In genomic region chr2:69062307-69062706, GRCh38 we compare ENCODE assay signal across 1 cellular context.
A peak's percentile ranks its signal among the peaks of the same experiment; 100 is the strongest.
TF ChIP-seq lines count a peak whose summit lies in the region.

No MANE protein-coding gene starts in this region.

TF ChIP-seq in HepG2, 621 proteins besides CTCF, POLR2A, EP300 and RAD21 (continued from another document and continues in another):
- TF ChIP-seq ZNF253 (CRISPR knock-in tag; IDR thresholded peaks at IDR 0.05; ENCODE audit: borderline replicate concordance) (no peak), REL (CRISPR knock-in tag; conservative IDR thresholded peaks at IDR 0.05) (no peak), ZFP37 (CRISPR knock-in tag; IDR thresholded peaks at IDR 0.05; ENCODE audit: borderline replicate concordance) (no peak), ATF4 (CRISPR knock-in tag; IDR thresholded peaks at IDR 0.05) (no peak), PITX1 (CRISPR knock-in tag; IDR thresholded peaks at IDR 0.05) (no peak), HIVEP1 (CRISPR knock-in tag; IDR thresholded peaks at IDR 0.05) (no peak), ZSCAN29 (CRISPR knock-in tag; conservative IDR thresholded peaks at IDR 0.05) (no peak), HBP1 (CRISPR knock-in tag; IDR thresholded peaks at IDR 0.05; ENCODE audit: low read depth) (no peak), KLF15 (CRISPR knock-in tag; IDR thresholded peaks at IDR 0.05; ENCODE audit: borderline replicate concordance) (no peak), ATF7 (IDR thresholded peaks at IDR 0.05) (no peak), ATF7 (CRISPR knock-in tag; IDR thresholded peaks at IDR 0.05) (no peak), ZNF446 (CRISPR knock-in tag; IDR thresholded peaks at IDR 0.05) (no peak), ZNF644 (CRISPR knock-in tag; IDR thresholded peaks at IDR 0.05; ENCODE audit: low read depth) (peak; percentile 82; the same call in 1 of the 2 replicates), SOX5 (CRISPR knock-in tag; IDR thresholded peaks at IDR 0.05; ENCODE audit: borderline replicate concordance) (peak; percentile 73), PHF5A (CRISPR knock-in tag; IDR thresholded peaks at IDR 0.05; ENCODE audit: low read depth, unreplicated experiment) (no peak), KDM5A (IDR thresholded peaks at IDR 0.05; ENCODE audit: borderline replicate concordance, low read length) (no peak), DZIP1 (CRISPR knock-in tag; IDR thresholded peaks at IDR 0.05) (no peak), MAFK (conservative IDR thresholded peaks at IDR 0.05 in 1 of 2, IDR thresholded peaks at IDR 0.05 in 1 of 2; ENCODE audit: low read length in 2 of 2) (no peak), YEATS4 (CRISPR knock-in tag; IDR thresholded peaks at IDR 0.05; ENCODE audit: borderline replicate concordance) (no peak), ZNF570 (CRISPR knock-in tag; IDR thresholded peaks at IDR 0.05; ENCODE audit: borderline replicate concordance) (no peak), HDAC6 (IDR thresholded peaks at IDR 0.05; ENCODE audit: low read depth, low read length) (no peak), FOXP1 (IDR thresholded peaks at IDR 0.05) (no peak), FOXP1 (CRISPR knock-in tag; IDR thresholded peaks at IDR 0.05) (peak; percentile 79; the same call in 1 of the 2 replicates), TCF7 (IDR thresholded peaks at IDR 0.05; ENCODE audit: low read depth) (peak; percentile 54), ETV6 (CRISPR knock-in tag; conservative IDR thresholded peaks at IDR 0.05) (no peak), HNRNPK (IDR thresholded peaks at IDR 0.05; ENCODE audit: low read depth, low read length, poor library complexity, severe bottlenecking) (no peak), ZZZ3 (CRISPR knock-in tag; IDR thresholded peaks at IDR 0.05; ENCODE audit: borderline replicate concordance) (no peak), ZFP41 (CRISPR knock-in tag; IDR thresholded peaks at IDR 0.05; ENCODE audit: borderline replicate concordance) (no peak), TCF12 (IDR thresholded peaks at IDR 0.05) (no peak), TCF12 (CRISPR knock-in tag; IDR thresholded peaks at IDR 0.05) (no peak), ZNF24 (IDR thresholded peaks at IDR 0.05) (no peak), FUBP1 (CRISPR knock-in tag; IDR thresholded peaks at IDR 0.05; ENCODE audit: borderline replicate concordance) (no peak), ZNF12 (CRISPR knock-in tag; IDR thresholded peaks at IDR 0.05) (peak; percentile 83), NR2F2 (IDR thresholded peaks at IDR 0.05; ENCODE audit: borderline replicate concordance, low read depth) (peak; percentile 48; the same call in 1 of the 2 replicates), DNMT3B (CRISPR knock-in tag; conservative IDR thresholded peaks at IDR 0.05) (no peak), NFYC (CRISPR knock-in tag; IDR thresholded peaks at IDR 0.05) (no peak), CENPX (CRISPR knock-in tag; IDR thresholded peaks at IDR 0.05) (no peak), ZNF609 (CRISPR knock-in tag; IDR thresholded peaks at IDR 0.05; ENCODE audit: borderline replicate concordance) (no peak), SIX1 (CRISPR knock-in tag; IDR thresholded peaks at IDR 0.05; ENCODE audit: borderline replicate concordance) (no peak), ZFP36 (IDR thresholded peaks at IDR 0.05; ENCODE audit: borderline replicate concordance, low read depth, low read length, partially characterized antibody) (no peak), CERS6 (CRISPR knock-in tag; IDR thresholded peaks at IDR 0.05) (no peak), RBM22 (optimal IDR thresholded peaks at IDR 0.05; ENCODE audit: low read length) (no peak), ZKSCAN8 (CRISPR knock-in tag; IDR thresholded peaks at IDR 0.05; ENCODE audit: borderline replicate concordance) (no peak), ZSCAN25 (CRISPR knock-in tag; IDR thresholded peaks at IDR 0.05) (no peak), CBX2 (IDR thresholded peaks at IDR 0.05; ENCODE audit: low read depth, low read length) (no peak), CBX2 (CRISPR knock-in tag; IDR thresholded peaks at IDR 0.05; ENCODE audit: low read depth) (no peak), RFX3 (CRISPR knock-in tag; IDR thresholded peaks at IDR 0.05) (no peak), NBN (conservative IDR thresholded peaks at IDR 0.05) (no peak), ATF3 (CRISPR knock-in tag; IDR thresholded peaks at IDR 0.05) (no peak), NR2F1 (CRISPR knock-in tag; IDR thresholded peaks at IDR 0.05) (peak in 1 of 2 experiments; percentile 37; a peak in 1 of 4 replicates), SRSF9 (IDR thresholded peaks at IDR 0.05; ENCODE audit: borderline replicate concordance, insufficient read depth, low read depth, low read length, poor library complexity, severe bottlenecking) (no peak), ZFAT (CRISPR knock-in tag; conservative IDR thresholded peaks at IDR 0.05) (no peak), HNF4A (CRISPR knock-in tag; IDR thresholded peaks at IDR 0.05) (peak; percentile 94), NR0B2 (CRISPR knock-in tag; IDR thresholded peaks at IDR 0.05) (no peak), ZNF496 (CRISPR knock-in tag; IDR thresholded peaks at IDR 0.05; ENCODE audit: insufficient replicate concordance) (no peak), ARID2 (CRISPR knock-in tag; IDR thresholded peaks at IDR 0.05; ENCODE audit: borderline replicate concordance) (no peak), PRMT3 (CRISPR knock-in tag; IDR thresholded peaks at IDR 0.05; ENCODE audit: borderline replicate concordance, low read depth) (no peak), RBAK (CRISPR knock-in tag; IDR thresholded peaks at IDR 0.05) (no peak), TBX2 (CRISPR knock-in tag; IDR thresholded peaks at IDR 0.05; ENCODE audit: borderline replicate concordance) (peak; percentile 58; the same call in 1 of the 2 replicates), SMC3 (IDR thresholded peaks at IDR 0.05; ENCODE audit: low read length) (no peak), MAFF (IDR thresholded peaks at IDR 0.05; ENCODE audit: low read depth, low read length) (no peak), ZNF34 (CRISPR knock-in tag; IDR thresholded peaks at IDR 0.05; ENCODE audit: borderline replicate concordance) (no peak), ZNF749 (CRISPR knock-in tag; IDR thresholded peaks at IDR 0.05; ENCODE audit: borderline replicate concordance) (no peak), SIN3B (IDR thresholded peaks at IDR 0.05; ENCODE audit: low read length) (no peak)
